8 cellular contexts compared by ENCODE assay signal in genomic region chr17:17206149-17206912, GRCh38. TPM values are rescaled to one million over a fixed set of nuclear protein-coding genes. Genes with fewer than 3 reads are reported as not detected.
DNase-seq lines count a peak whose midpoint lies in the region; ATAC-seq and TF ChIP-seq lines count a peak whose summit lies in the region.

TSS of gene PLD6 (minus strand) at chr17:17206333. CDS start at chr17:17206286, 47 bp downstream.

- peak within 1 kb of the TSS; percentile 92 for H3K27ac Mint-ChIP-seq in CD4-positive, alpha-beta T cell
- peak within 1 kb of the TSS; percentile 96 for H3K27ac Mint-ChIP-seq in activated T-helper 17 cell treated with anti-CD3 and anti-CD28 coated beads, Interleukin-2, amount 50 U/mL, for 72 hours

- intact Hi-C loops in CD4-positive, alpha-beta T cell (cut with DNase I, micrococcal nuclease), result loop anchor here (1.0 to 10.0 kb wide), 4 partner anchors 31 to 74 kb away; partner anchors contain the start of genes COPS3 (in 1 of the 2) and FLCN (in 1 of the 2)

- no peaks in the 10 kb centered on the region for H3K9me3 Mint-ChIP-seq in CD4-positive, alpha-beta T cell
- no peaks in the 10 kb centered on the region for H3K9me3 Mint-ChIP-seq in activated T-helper 17 cell treated with anti-CD3 and anti-CD28 coated beads, Interleukin-2, amount 50 U/mL, for 72 hours

- POLR2A ChIA-PET in CD4-positive, alpha-beta T cell (lab: Charles Lee), result interaction anchor here (0.8 to 3.4 kb wide), 9 partner anchors 12 to 86 kb away, joined by 3 to 17 read pairs (median 3); partner anchors contain the start of gene FLCN

- H3K4me3 Mint-ChIP-seq in CD4-positive, alpha-beta T cell, result peak within 1 kb of the TSS; percentile 93
- peak within 1 kb of the TSS; percentile 92 for H3K4me3 Mint-ChIP-seq in activated T-helper 17 cell treated with anti-CD3 and anti-CD28 coated beads, Interleukin-2, amount 50 U/mL, for 72 hours

- no peaks in the 10 kb centered on the region for H3K27me3 Mint-ChIP-seq in CD4-positive, alpha-beta T cell
- no peaks in the 10 kb centered on the region for H3K27me3 Mint-ChIP-seq in activated T-helper 17 cell treated with anti-CD3 and anti-CD28 coated beads, Interleukin-2, amount 50 U/mL, for 72 hours

- H3K27me3 ChIP-seq in CD4-positive, alpha-beta T cell (ENCODE audit: control insufficient read depth, insufficient read depth, low read length), result no peaks in the 10 kb centered on the region
- H3K27me3 ChIP-seq in KMS-11 (ENCODE audit: insufficient read depth, low read depth), result no peaks in the 10 kb centered on the region

- H3K36me3 ChIP-seq in KMS-11 (ENCODE audit: insufficient read depth), result no peaks in the 10 kb centered on the region

- peaks cover 5% of the 10 kb centered on the region for H3K4me1 ChIP-seq in KMS-11 (ENCODE audit: low read depth, poor library complexity, severe bottlenecking)

- peak within 1 kb of the TSS; percentile 100 for H3K4me2 ChIP-seq in KMS-11

- H3K4me3 ChIP-seq in KMS-11 (IDR thresholded peaks at IDR 0.05; ENCODE audit: insufficient read depth, low read depth, low read length), result no peak within 1 kb of the TSS
- H3K4me3 ChIP-seq in fibroblast of villous mesenchyme (ENCODE audit: low read depth, low read length), result peak within 1 kb of the TSS; percentile 62

- DNase-seq in CD4-positive, alpha-beta T cell, result peak; percentile 85 to 96 (median 90)
- DNase-seq in fibroblast of villous mesenchyme (ENCODE audit: low read depth), result peak; percentile 70
- DNase-seq in renal cortical epithelial cell (ENCODE audit: low read depth), result peak; percentile 26
- DNase-seq in globus pallidus (ENCODE audit: low spot score), result no peak

- peaks cover 37% of the 10 kb centered on the region for H3K79me2 ChIP-seq in KMS-11 (ENCODE audit: insufficient read depth, low read depth)

- TF ChIP-seq CTCF in CD4-positive, alpha-beta T cell (IDR thresholded peaks at IDR 0.05), result no peak
- TF ChIP-seq CTCF in KMS-11 (conservative IDR thresholded peaks at IDR 0.05; ENCODE audit: low read depth, low read length) (no peak), fibroblast of villous mesenchyme (IDR thresholded peaks at IDR 0.05; ENCODE audit: insufficient read depth, low read depth, low read length) (no peak)

- CTCF ChIA-PET in CD4-positive, alpha-beta T cell (lab: Charles Lee), result interaction anchor here (1.0 kb wide), 1 partner anchor 26 kb away, joined by 3 read pairs; no protein-coding TSS in a partner anchor

- no peaks in the 10 kb centered on the region for H3K9me3 ChIP-seq in CD4-positive, alpha-beta T cell (ENCODE audit: control insufficient read depth, low read length)

- peak within 1 kb of the TSS; percentile 94 for H3K9ac ChIP-seq in KMS-11

- ATAC-seq in CD4-positive, alpha-beta T cell (ENCODE audit: poor library complexity), result peak; percentile 73
- ATAC-seq in GM19467 (IDR thresholded peaks at IDR 0.05; ENCODE audit: unreplicated experiment), result peak; percentile 46
- ATAC-seq in activated T-helper 17 cell treated with anti-CD3 and anti-CD28 coated beads, Interleukin-2, amount 50 U/mL, for 72 hours (replicated peaks), result peak; percentile 75

- peak; percentile 67 for TF ChIP-seq POLR2A in Raji (IDR thresholded peaks at IDR 0.05; ENCODE audit: insufficient read depth, low read depth, low read length)

- H2AFZ ChIP-seq in KMS-11 (ENCODE audit: low read depth), result peak within 1 kb of the TSS; percentile 81

- no peaks in the 10 kb centered on the region for H4K20me1 ChIP-seq in KMS-11 (ENCODE audit: insufficient read depth)

- H3K4me1 Mint-ChIP-seq in CD4-positive, alpha-beta T cell (ENCODE audit: low read depth), result peaks cover 24% of the 10 kb centered on the region
- peaks cover 14% of the 10 kb centered on the region for H3K4me1 Mint-ChIP-seq in activated T-helper 17 cell treated with anti-CD3 and anti-CD28 coated beads, Interleukin-2, amount 50 U/mL, for 72 hours

- peaks cover 27% of the 10 kb centered on the region for H3K36me3 Mint-ChIP-seq in CD4-positive, alpha-beta T cell (ENCODE audit: low read depth)
- peaks cover 43% of the 10 kb centered on the region for H3K36me3 Mint-ChIP-seq in activated T-helper 17 cell treated with anti-CD3 and anti-CD28 coated beads, Interleukin-2, amount 50 U/mL, for 72 hours (ENCODE audit: low read depth)

- H3K27ac ChIP-seq in CD4-positive, alpha-beta T cell (ENCODE audit: low read depth, low read length), result peak within 1 kb of the TSS; percentile 53
- peak within 1 kb of the TSS; percentile 73 for H3K27ac ChIP-seq in KMS-11

RNA-seq across cellular contexts. Expression of gene PLD6, which starts in this region (rescaled TPM):
- 1 to 10 TPM; 7.1 to 7.5 TPM for total RNA-seq in CD4-positive, alpha-beta T cell
- total RNA-seq in activated T-helper 17 cell treated with anti-CD3 and anti-CD28 coated beads, Interleukin-2, amount 50 U/mL, for 72 hours, result 10 to 100 TPM; 20.6 to 24.5 TPM
- total RNA-seq in fibroblast of villous mesenchyme, result 4.8 and 5.6 TPM in 2 replicates
- 1.9 and 3.5 TPM in 2 replicates for total RNA-seq in renal cortical epithelial cell
